In genomic region chrX:69263421-69263820, GRCh38 we compare ENCODE assay signal across 16 cellular contexts.
"Had no signal": no experiment of that assay in that cellular context is flagged by ENCODE, and none has a peak within 500 bp of the region (broad histone marks: within the 10 kb centered on the region; RNA-seq: fewer than 3 reads in every experiment).

No MANE protein-coding gene starts in this region.

- H3K27me3 ChIP-seq: colonic mucosa, esophagus squamous epithelium, gastroesophageal sphincter had no signal

- H3K4me3 ChIP-seq: colonic mucosa, esophagus squamous epithelium, gastroesophageal sphincter, pancreas had no signal

- H3K27ac ChIP-seq: colonic mucosa, esophagus squamous epithelium, gastroesophageal sphincter, pancreas had no signal

- H3K9me3 Mint-ChIP-seq: naive thymus-derived CD4-positive, alpha-beta T cell had no signal

- H3K36me3 ChIP-seq: colonic mucosa, esophagus squamous epithelium, gastroesophageal sphincter, pancreas had no signal

- DNase-seq: colonic mucosa; dermis blood vessel endothelial cell; esophagus squamous epithelium; foreskin fibroblast; glutamatergic neuron; islet precursor cell; mammary epithelial cell; naive thymus-derived CD4-positive, alpha-beta T cell; right cardiac atrium; small intestine; stimulated activated CD4-positive, alpha-beta T cell treated with anti-CD3 and anti-CD28 coated beads, Interleukin-12 subunit alpha, Interleukin-12 subunit beta, amount 100 ng/mL, for 4 hours; stimulated activated naive CD4-positive, alpha-beta T cell treated with Interleukin-2 at 50 U/mL for 16 hours; trophoblast cell had no signal

- H3K36me3 Mint-ChIP-seq: naive thymus-derived CD4-positive, alpha-beta T cell had no signal

- H3K9me3 ChIP-seq: colonic mucosa, esophagus squamous epithelium, gastroesophageal sphincter, pancreas had no signal

- H3K4me1 ChIP-seq: colonic mucosa, esophagus squamous epithelium, gastroesophageal sphincter, pancreas had no signal

- H3K27ac Mint-ChIP-seq: naive thymus-derived CD4-positive, alpha-beta T cell; progenitor cell of endocrine pancreas had no signal
